In genomic region chr7:71278301-71278700, GRCh38 we compare ENCODE assay signal across 25 cellular contexts.
DNase-seq lines count a peak whose midpoint lies in the region; ATAC-seq and TF ChIP-seq lines count a peak whose summit lies in the region.
"Had no signal": no experiment of that assay in that cellular context is flagged by ENCODE, and none has a peak within 500 bp of the region (broad histone marks: within the 10 kb centered on the region; RNA-seq: fewer than 3 reads in every experiment).

No MANE protein-coding gene starts in this region.

- H3K4me1 Mint-ChIP-seq in effector memory CD8-positive, alpha-beta T cell (ENCODE audit: low read depth in 2 of 2): no peaks in the 10 kb centered on the region
- H3K4me1 Mint-ChIP-seq: CD4-positive, alpha-beta memory T cell had no signal

- intact Hi-C loops in heart right ventricle (cut with DNase I) (no loop called here), right cardiac atrium (cut with DNase I) (no loop called here), left ventricle myocardium superior (cut with micrococcal nuclease) (no loop called here), gastrocnemius medialis (cut with DNase I; ENCODE audit: low total_unique reads) (loop anchor here (5.0 kb wide), 1 partner anchor 36 kb away; no protein-coding TSS in a partner anchor), aorta (cut with DNase I) (no loop called here)

- H3K36me3 Mint-ChIP-seq in effector memory CD8-positive, alpha-beta T cell (ENCODE audit: insufficient read depth): peaks cover 3% of the 10 kb centered on the region

- H3K9me3 Mint-ChIP-seq in effector memory CD8-positive, alpha-beta T cell: peaks cover 9 to 43% of the 10 kb centered on the region in 2 donors

- in situ Hi-C loops in gastrocnemius medialis (cut with MboI; ENCODE audit: low sequenced_read_pairs in 4 of 4): no loop called here

- H3K36me3 ChIP-seq in heart right ventricle (no peaks in the 10 kb centered on the region), gastrocnemius medialis (no peaks in the 10 kb centered on the region), aorta (ENCODE audit: control insufficient read depth in 1 of 2, insufficient read depth in 2 of 2, low read length in 1 of 2) (no peaks in the 10 kb centered on the region)
- H3K36me3 ChIP-seq: BLaER1 treated with 17β-estradiol and CSF1 and Interleukin-3, amounts not matched to agents 10 nM and 100 nM had no signal

- DNase-seq in heart right ventricle: no peak
- no peak for DNase-seq in right cardiac atrium
- DNase-seq in left ventricle myocardium superior: no peak
- no peak for DNase-seq in gastrocnemius medialis
- no peak for DNase-seq in aorta
- DNase-seq in NOMO-1 treated with dmso at 0.1 percent for 144 hours (lab: John Stamatoyannopoulos, UW; ENCODE audit: unreplicated experiment): no peak
- no peak for DNase-seq in effector memory CD8-positive, alpha-beta T cell
- DNase-seq in NCI-H526 treated with DMSO at 0.1 percent for 48 hours (lab: John Stamatoyannopoulos, UW): no peak
- DNase-seq: AML-193; CD4-positive, alpha-beta memory T cell; COR-L47; DMS53; H9; KBM-7; MV-4-11; NCI-H1105 treated with DMSO at 0.1 percent for 48 hours; NCI-H146; NCI-H2029; NCI-H446 treated with DMSO at 0.1 percent for 48 hours; NCI-H526; RPMI8226; SIG-M5; SK-N-SH had no signal

- no peak for TF ChIP-seq POLR2A in gastrocnemius medialis (IDR thresholded peaks at IDR 0.05)

- no peaks in the 10 kb centered on the region for H3K27me3 Mint-ChIP-seq in effector memory CD8-positive, alpha-beta T cell
- H3K27me3 Mint-ChIP-seq: CD4-positive, alpha-beta memory T cell had no signal

- H3K4me3 ChIP-seq in heart right ventricle (no peak overlapping the region), right cardiac atrium (ENCODE audit: low read length) (no peak overlapping the region), gastrocnemius medialis (no peak overlapping the region), aorta (ENCODE audit: low read length in 2 of 2) (no peak overlapping the region)
- H3K4me3 ChIP-seq: BLaER1 treated with 17β-estradiol and CSF1 and Interleukin-3, amounts not matched to agents 10 nM and 100 nM; GM23338 had no signal

- WGBS in heart right ventricle, 2 donors: 36 to 54% methylated on average over 3 of the region's 3 CpGs
- 69% methylated on average over 3 of the region's 3 CpGs for WGBS in right cardiac atrium
- WGBS in aorta, 2 donors: 15% methylated on average over 3 of the region's 3 CpGs

- TF ChIP-seq CTCF in heart right ventricle (IDR thresholded peaks at IDR 0.05) (no peak), gastrocnemius medialis (IDR thresholded peaks at IDR 0.05 in 4 of 5, conservative IDR thresholded peaks at IDR 0.05 in 1 of 5) (no peak)

- no peaks in the 10 kb centered on the region for H3K27me3 ChIP-seq in heart right ventricle
- H3K27me3 ChIP-seq in right cardiac atrium (ENCODE audit: control insufficient read depth, insufficient read depth): no peaks in the 10 kb centered on the region
- no peaks in the 10 kb centered on the region for H3K27me3 ChIP-seq in gastrocnemius medialis
- H3K27me3 ChIP-seq in aorta (ENCODE audit: control insufficient read depth in 1 of 2, insufficient read depth in 2 of 2, low read length in 1 of 2): no peaks in the 10 kb centered on the region
- H3K27me3 ChIP-seq: BLaER1 treated with 17β-estradiol and CSF1 and Interleukin-3, amounts not matched to agents 10 nM and 100 nM had no signal

- peak overlapping the region in 5 of 10 donors; percentile 64 to 77 (median 73) for H3K27ac ChIP-seq in heart right ventricle
- no peak overlapping the region for H3K27ac ChIP-seq in right cardiac atrium (ENCODE audit: low read length)
- H3K27ac ChIP-seq in gastrocnemius medialis: no peak overlapping the region
- H3K27ac ChIP-seq in aorta (ENCODE audit: low read depth in 1 of 2, low read length in 2 of 2): peak overlapping the region; percentile 36 to 62
- H3K27ac ChIP-seq: BLaER1 treated with 17β-estradiol and CSF1 and Interleukin-3, amounts not matched to agents 10 nM and 100 nM had no signal

- peaks cover 0 to 32% (median 9%) of the 10 kb centered on the region in 9 donors for H3K4me1 ChIP-seq in heart right ventricle
- no peaks in the 10 kb centered on the region for H3K4me1 ChIP-seq in right cardiac atrium (ENCODE audit: control insufficient read depth, insufficient read depth, low read length)
- peaks cover 0 to 3% of the 10 kb centered on the region in 2 donors for H3K4me1 ChIP-seq in gastrocnemius medialis
- H3K4me1 ChIP-seq in aorta (ENCODE audit: control insufficient read depth in 1 of 2, insufficient read depth in 2 of 2, low read length in 2 of 2): no peaks in the 10 kb centered on the region

- H3K9me3 ChIP-seq in heart right ventricle (peaks cover 0 to 11% (median 0%) of the 10 kb centered on the region in 11 donors), right cardiac atrium (ENCODE audit: control insufficient read depth, low read length) (no peaks in the 10 kb centered on the region), gastrocnemius medialis (no peaks in the 10 kb centered on the region), aorta (ENCODE audit: control insufficient read depth, low read length) (no peaks in the 10 kb centered on the region)

- no peak overlapping the region for H3K27ac Mint-ChIP-seq in effector memory CD8-positive, alpha-beta T cell
- H3K27ac Mint-ChIP-seq: CD4-positive, alpha-beta memory T cell; GM23338 had no signal

- ATAC-seq in heart right ventricle (peak in 6 of 8 donors; percentile 61 to 82 (median 70)), right cardiac atrium (no peak), left ventricle myocardium superior (peak; percentile 84), gastrocnemius medialis (peak; percentile 53 to 63), aorta (ENCODE audit: low FRiP score) (no peak)
- no peak for ATAC-seq in effector memory CD8-positive, alpha-beta T cell (replicated peaks)
- ATAC-seq: GM23338 had no signal

- H3K4me3 Mint-ChIP-seq in effector memory CD8-positive, alpha-beta T cell: no peak overlapping the region
- H3K4me3 Mint-ChIP-seq: CD4-positive, alpha-beta memory T cell; GM23338; H9 had no signal

Comparison
In these comparisons a context has a peak if more than half of its experiments do, and no peak if none do; other contexts are left out.
1. ATAC-seq: peak in heart right ventricle (6 of 8), left ventricle myocardium superior (single experiment) and gastrocnemius medialis (2 of 2); none in right cardiac atrium (0 of 2), aorta (single experiment) and effector memory CD8-positive, alpha-beta T cell (single experiment).
2. H3K27ac ChIP-seq: peak in aorta (2 of 2); none in right cardiac atrium (single experiment) and gastrocnemius medialis (0 of 4).